In the genomic region with DNA sequence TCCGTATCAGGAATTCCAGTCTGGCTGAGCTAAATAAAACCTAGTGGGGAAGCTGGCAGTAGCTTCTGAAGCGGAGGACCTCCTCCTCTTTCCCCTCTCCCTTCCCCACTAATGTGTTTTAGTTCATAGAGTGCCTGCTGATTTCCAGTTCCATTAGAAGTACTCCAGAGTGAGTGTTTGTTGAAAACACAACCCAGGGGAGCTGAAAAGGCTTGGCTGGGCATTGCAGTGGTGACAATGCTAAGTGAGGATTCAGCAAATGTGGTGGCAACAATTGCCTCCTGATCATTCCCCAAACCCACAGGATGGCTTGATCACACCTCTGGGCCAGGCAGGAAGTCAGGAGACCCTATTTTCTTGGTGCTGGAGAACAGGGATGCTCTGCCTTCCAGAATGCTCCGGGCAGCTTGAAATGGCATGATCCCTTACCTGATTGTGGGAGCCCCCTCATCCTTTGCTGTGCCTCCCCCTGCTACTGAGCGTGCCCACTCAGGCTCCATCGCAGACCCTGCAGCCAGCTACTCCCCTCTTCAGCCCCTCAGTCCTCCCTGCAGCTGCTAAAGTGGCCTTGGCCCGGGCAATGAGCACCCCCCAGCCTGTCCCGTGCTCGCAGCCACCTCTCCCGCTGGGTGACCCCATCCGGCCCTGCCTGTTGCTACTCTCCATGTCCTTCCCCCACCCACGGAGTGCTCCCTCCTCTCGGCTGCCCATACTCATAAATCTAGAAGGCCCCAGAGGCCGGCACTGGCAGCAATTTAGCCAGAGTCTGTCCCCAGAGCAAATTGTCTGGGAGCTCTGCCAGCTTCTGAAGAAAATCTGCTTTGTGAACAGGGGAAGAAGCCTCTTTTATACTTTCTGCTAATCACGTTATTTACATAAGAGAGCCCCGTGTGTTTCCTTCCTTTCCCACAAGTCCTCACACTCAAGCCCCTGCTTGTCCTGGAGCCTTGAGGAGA, we compare ENCODE assay signal across 8 cellular contexts.
DNase-seq lines count a peak whose midpoint lies in the region; ATAC-seq and TF ChIP-seq lines count a peak whose summit lies in the region.

No MANE protein-coding gene starts in this region.

- H3K4me3 ChIP-seq in SK-N-MC (peak overlapping the region; percentile 44), skeletal muscle cell (ENCODE audit: low read depth, low read length) (no peak overlapping the region)

- H3K27me3 Mint-ChIP-seq in glutamatergic neuron (ENCODE audit: unreplicated experiment), result no peaks in the 10 kb centered on the region
- H3K27me3 Mint-ChIP-seq in activated CD8-positive, alpha-beta T cell treated with anti-CD3 and anti-CD28 coated beads for 36 hours, result peaks cover 11% of the 10 kb centered on the region

- no peak for ATAC-seq in activated CD8-positive, alpha-beta T cell treated with anti-CD3 and anti-CD28 coated beads for 36 hours
- ATAC-seq in GM19324 (IDR thresholded peaks at IDR 0.05; ENCODE audit: low FRiP score, unreplicated experiment) (no peak), HG03432 (IDR thresholded peaks at IDR 0.05; ENCODE audit: unreplicated experiment) (no peak)

- DNase-seq in G401 (ENCODE audit: low spot score), result peak; percentile 46
- no peak for DNase-seq in SK-N-MC (ENCODE audit: low read depth, low spot score)
- DNase-seq in glutamatergic neuron, result peak; percentile 30
- DNase-seq in skeletal muscle cell (ENCODE audit: low read depth), result peak; percentile 80
- DNase-seq in activated CD8-positive, alpha-beta T cell treated with anti-CD3 and anti-CD28 coated beads for 36 hours, result no peak
- DNase-seq in HCEC 1CT, result no peak

- H3K9me3 ChIP-seq in SK-N-MC (ENCODE audit: low read depth, low read length), result no peaks in the 10 kb centered on the region

- H3K9me3 Mint-ChIP-seq in glutamatergic neuron (ENCODE audit: unreplicated experiment), result peaks cover 2% of the 10 kb centered on the region
- no peaks in the 10 kb centered on the region for H3K9me3 Mint-ChIP-seq in activated CD8-positive, alpha-beta T cell treated with anti-CD3 and anti-CD28 coated beads for 36 hours

- H3K4me3 Mint-ChIP-seq in glutamatergic neuron (ENCODE audit: unreplicated experiment), result peak overlapping the region; percentile 3
- H3K4me3 Mint-ChIP-seq in activated CD8-positive, alpha-beta T cell treated with anti-CD3 and anti-CD28 coated beads for 36 hours, result no peak overlapping the region

- peaks cover 10% of the 10 kb centered on the region for H3K36me3 Mint-ChIP-seq in glutamatergic neuron (ENCODE audit: unreplicated experiment)
- H3K36me3 Mint-ChIP-seq in activated CD8-positive, alpha-beta T cell treated with anti-CD3 and anti-CD28 coated beads for 36 hours (ENCODE audit: low read depth), result no peaks in the 10 kb centered on the region

- peak overlapping the region; percentile 22 for H3K9ac ChIP-seq in SK-N-MC (ENCODE audit: insufficient read length)

- H3K27ac Mint-ChIP-seq in glutamatergic neuron (ENCODE audit: unreplicated experiment), result peak overlapping the region; percentile 57
- no peak overlapping the region for H3K27ac Mint-ChIP-seq in activated CD8-positive, alpha-beta T cell treated with anti-CD3 and anti-CD28 coated beads for 36 hours

- intact Hi-C loops in activated CD8-positive, alpha-beta T cell treated with anti-CD3 and anti-CD28 coated beads for 36 hours (cut with micrococcal nuclease), result no loop called here

- no peak for TF ChIP-seq CTCF in glutamatergic neuron (IDR thresholded peaks at IDR 0.05; ENCODE audit: partially characterized antibody, unreplicated experiment)
- TF ChIP-seq CTCF in activated CD8-positive, alpha-beta T cell treated with anti-CD3 and anti-CD28 coated beads for 36 hours (IDR thresholded peaks at IDR 0.05), result no peak

- CTCF ChIA-PET in activated CD8-positive, alpha-beta T cell treated with anti-CD3 and anti-CD28 coated beads for 36 hours (lab: Charles Lee), result interaction anchor here (0.9 to 1.1 kb wide), 2 partner anchors 10 to 13 kb away, joined by 3 to 4 read pairs; no protein-coding TSS in a partner anchor

- H3K36me3 ChIP-seq in SK-N-MC (ENCODE audit: insufficient read depth, low read length), result no peaks in the 10 kb centered on the region

- in situ Hi-C loops in G401 (cut with HindIII; ENCODE audit: low sequenced_read_pairs), result no loop called here

- peaks cover 12% of the 10 kb centered on the region for H3K4me1 Mint-ChIP-seq in glutamatergic neuron (ENCODE audit: low read depth, unreplicated experiment)
- H3K4me1 Mint-ChIP-seq in activated CD8-positive, alpha-beta T cell treated with anti-CD3 and anti-CD28 coated beads for 36 hours (ENCODE audit: low read depth), result no peaks in the 10 kb centered on the region

- H3K27ac ChIP-seq in SK-N-MC, result peak overlapping the region; percentile 83

- POLR2A ChIA-PET in activated CD8-positive, alpha-beta T cell treated with anti-CD3 and anti-CD28 coated beads for 36 hours (lab: Charles Lee), result no interaction called here

Comparison
In these comparisons a context has a peak if more than half of its experiments do, and no peak if none do; other contexts are left out.
1. DNase-seq: peak in G401 (single experiment), glutamatergic neuron (single experiment) and skeletal muscle cell (single experiment); none in SK-N-MC (single experiment), activated CD8-positive, alpha-beta T cell treated with anti-CD3 and anti-CD28 coated beads for 36 hours (single experiment) and HCEC 1CT (single experiment).